8 cellular contexts compared by ENCODE assay signal in genomic region chr12:43882578-43883178, GRCh38. TPM values are rescaled to one million over a fixed set of nuclear protein-coding genes. Genes with fewer than 3 reads are reported as not detected.
DNase-seq lines count a peak whose midpoint lies in the region; ATAC-seq, FAIRE-seq and TF ChIP-seq lines count a peak whose summit lies in the region.

No MANE protein-coding gene starts in this region.

- TF ChIP-seq RAD21 in A549 (conservative IDR thresholded peaks at IDR 0.05 in 1 of 2, IDR thresholded peaks at IDR 0.05 in 1 of 2), result peak; percentile 94 to 99
- peak; percentile 97 for TF ChIP-seq RAD21 in liver (IDR thresholded peaks at IDR 0.05)

- H2AFZ ChIP-seq in Karpas-422 (ENCODE audit: low read length), result no peak overlapping the region

- WGBS in A549 (ENCODE audit: missing lambda C conversion rate), result 2% methylated on average over 2 of the region's 2 CpGs
- 12% methylated on average over 2 of the region's 2 CpGs for WGBS in liver

- TF ChIP-seq EP300 in A549 (IDR thresholded peaks at IDR 0.05), result no peak

- peak; percentile 89 for TF ChIP-seq CTCF in A549 (IDR thresholded peaks at IDR 0.05)
- TF ChIP-seq CTCF in liver (IDR thresholded peaks at IDR 0.05; ENCODE audit: low read depth, low read length, missing input control), result peak; percentile 90
- peak; percentile 40 to 69 (median 57) for TF ChIP-seq CTCF in vagina (IDR thresholded peaks at IDR 0.05)

- ATAC-seq in A549, result peak; percentile 88 to 95

- POLR2A ChIA-PET in A549 (lab: Yijun Ruan, JAX), result interaction anchor here (0.9 to 2.0 kb wide), 2 partner anchors 77 to 124 kb away, joined by 5 to 20 read pairs; partner anchors contain the start of genes IRAK4, PUS7L and TWF1

- H3K4me3 ChIP-seq in A549 (no peak overlapping the region), HAP-1 (no peak overlapping the region), Karpas-422 (ENCODE audit: low read length) (no peak overlapping the region), liver (ENCODE audit: low read depth in 1 of 3, low read length in 3 of 3) (no peak overlapping the region), vagina (no peak overlapping the region)

- in situ Hi-C loops in HAP-1 (cut with MboI; ENCODE audit: low sequenced_read_pairs), result loop anchor here (5.0 to 25.0 kb wide), 3 partner anchors 105 to 438 kb away; no protein-coding TSS in a partner anchor

- H3K4me1 ChIP-seq in A549 (no peaks in the 10 kb centered on the region), HAP-1 (no peaks in the 10 kb centered on the region), Karpas-422 (ENCODE audit: low read length) (no peaks in the 10 kb centered on the region), liver (ENCODE audit: control insufficient read depth in 4 of 4, insufficient read depth in 4 of 4, low read length in 3 of 4) (no peaks in the 10 kb centered on the region), vagina (no peaks in the 10 kb centered on the region)

- CTCF ChIA-PET in A549 (lab: Yijun Ruan, JAX), result interaction anchor here (0.5 to 3.7 kb wide), 37 partner anchors 9 to 1880 kb away, joined by 3 to 60 read pairs (median 5); partner anchors contain the start of genes IRAK4, PUS7L, TMEM117 and TWF1

- H3K9me3 ChIP-seq in A549, result no peaks in the 10 kb centered on the region
- H3K9me3 ChIP-seq in HAP-1, result no peaks in the 10 kb centered on the region
- no peaks in the 10 kb centered on the region for H3K9me3 ChIP-seq in Karpas-422 (ENCODE audit: low read length)
- H3K9me3 ChIP-seq in liver (ENCODE audit: control insufficient read depth in 4 of 4, low read length in 3 of 4), result no peaks in the 10 kb centered on the region
- H3K9me3 ChIP-seq in vagina, result no peaks in the 10 kb centered on the region

- H3K4me2 ChIP-seq in A549 (no peak overlapping the region), Karpas-422 (ENCODE audit: low read depth, low read length, poor library complexity, severe bottlenecking) (no peak overlapping the region)

- H3K27ac ChIP-seq in A549 (no peak overlapping the region), Karpas-422 (ENCODE audit: low read length) (no peak overlapping the region), liver (ENCODE audit: low read depth in 1 of 2, low read length in 2 of 2) (no peak overlapping the region), vagina (no peak overlapping the region)

- peak; percentile 22 to 75 for DNase-seq in A549 (ENCODE audit: low read depth in 1 of 2, low spot score in 1 of 2)
- peak; percentile 79 for DNase-seq in GM03348 (ENCODE audit: low spot score)
- DNase-seq in HAP-1 (ENCODE audit: low spot score in 2 of 2), result peak; percentile 43 to 57
- DNase-seq in Karpas-422, result peak; percentile 79
- DNase-seq in RPMI7951 (ENCODE audit: low read depth), result peak; percentile 56
- DNase-seq in cerebellum (ENCODE audit: low spot score), result peak; percentile 49
- DNase-seq in vagina (ENCODE audit: extremely low spot score in 2 of 2), result no peak

- H3K36me3 ChIP-seq in HAP-1 (replicated peaks) (no peaks in the 10 kb centered on the region), Karpas-422 (ENCODE audit: insufficient read depth, low read length) (no peaks in the 10 kb centered on the region), liver (ENCODE audit: control insufficient read depth in 4 of 4, insufficient read depth in 3 of 4, low read depth in 1 of 4, low read length in 3 of 4) (no peaks in the 10 kb centered on the region), vagina (no peaks in the 10 kb centered on the region)

- no peak for TF ChIP-seq POLR2A in A549 (IDR thresholded peaks at IDR 0.05; ENCODE audit: low read length)
- no peak for TF ChIP-seq POLR2A in vagina (IDR thresholded peaks at IDR 0.05)

- H3K9ac ChIP-seq in Karpas-422 (ENCODE audit: low read length), result no peak overlapping the region
- no peak overlapping the region for H3K9ac ChIP-seq in liver (ENCODE audit: low read depth in 1 of 2, low read length in 2 of 2)

- no peaks in the 10 kb centered on the region for H4K20me1 ChIP-seq in Karpas-422 (ENCODE audit: insufficient read depth, low read depth, low read length)

- no peaks in the 10 kb centered on the region for H3K9me2 ChIP-seq in Karpas-422 (replicated peaks; ENCODE audit: insufficient read depth, low read length)

- H3K79me2 ChIP-seq in Karpas-422 (ENCODE audit: low read length), result no peaks in the 10 kb centered on the region

- intact Hi-C loops in vagina (cut with DNase I), result no loop called here

- FAIRE-seq in A549 (lab: Jason Lieb, UNC), result peak; percentile 97

- H3K27me3 ChIP-seq in HAP-1 (ENCODE audit: low read depth) (no peaks in the 10 kb centered on the region), Karpas-422 (ENCODE audit: low read length) (no peaks in the 10 kb centered on the region), liver (ENCODE audit: control insufficient read depth in 4 of 4, insufficient read depth in 4 of 4, low read length in 3 of 4) (no peaks in the 10 kb centered on the region), vagina (no peaks in the 10 kb centered on the region)

TF ChIP-seq in A549, 52 proteins besides CTCF, POLR2A, EP300 and RAD21:
- TF ChIP-seq HEYL (CRISPR knock-in tag; IDR thresholded peaks at IDR 0.05) (no peak), SMC3 (IDR thresholded peaks at IDR 0.05) (peak; percentile 89)

TF ChIP-seq in liver, 16 proteins besides CTCF, POLR2A, EP300 and RAD21:
- TF ChIP-seq ZBTB33 (IDR thresholded peaks at IDR 0.05) (no peak), FOXA2 (IDR thresholded peaks at IDR 0.05) (no peak), TAF1 (conservative IDR thresholded peaks at IDR 0.05) (no peak), RXRA (IDR thresholded peaks at IDR 0.05) (no peak), HNF4G (IDR thresholded peaks at IDR 0.05) (no peak), YY1 (IDR thresholded peaks at IDR 0.05) (no peak), ATF3 (IDR thresholded peaks at IDR 0.05) (no peak), REST (IDR thresholded peaks at IDR 0.05) (no peak), EGR1 (IDR thresholded peaks at IDR 0.05; ENCODE audit: low read depth in 2 of 2) (no peak), MAX (IDR thresholded peaks at IDR 0.05) (no peak), JUND (IDR thresholded peaks at IDR 0.05) (no peak)

RNA-seq across cellular contexts. Expression of gene TMEM117, which starts 46.8 kb away (rescaled TPM):
- 4.6 and 7.3 TPM in 2 replicates for polyA plus RNA-seq in A549 (2011; rRNA removed)
- 1.1 and 1.2 TPM in 2 replicates for polyA plus RNA-seq in A549 (2012; cell fraction: cytosol; rRNA removed)
- polyA plus RNA-seq in A549 (2012; cell fraction: nucleus; rRNA removed), result 0.56 and 1.9 TPM in 2 replicates
- polyA plus RNA-seq in A549 (2017; fragmentation: RNase III; extraction: RNeasy Plus Mini Kit Qiagen cat#74134 plus additional on column Dnase treatment), result 2.0 to 2.4 TPM (median 2.1 TPM) in 3 replicates
- polyA minus RNA-seq in A549 (2011; rRNA and poly(A)+ RNA removed), result 1.2 and 2.4 TPM in 2 replicates
- total RNA-seq in Karpas-422 (2014; rRNA removed; shearing (Covaris generic); ENCODE audit: low replicate concordance), result 1.2 and 13.3 TPM in 2 replicates
- 14.3 and 14.9 TPM in 2 replicates for total RNA-seq in RPMI7951 (2014; rRNA removed; shearing (Covaris generic))
- 18.5 TPM for total RNA-seq in cerebellum
- 1 to 10 TPM; 5.0 to 5.9 TPM for total RNA-seq in liver
- 1 to 10 TPM; 2.0 to 2.8 TPM for polyA plus RNA-seq in liver
- 22.1 TPM for total RNA-seq in vagina

Comparison
In these comparisons a context has a peak if more than half of its experiments do, and no peak if none do; other contexts are left out.
1. DNase-seq: peak in A549 (2 of 2), GM03348 (single experiment), HAP-1 (2 of 2), Karpas-422 (single experiment), RPMI7951 (single experiment) and cerebellum (single experiment); none in vagina (0 of 2).
2. Peak in every context shown above with its lines, with median percentiles within 50 percentile points of each other: CTCF ChIP-seq.